In the genomic region with DNA sequence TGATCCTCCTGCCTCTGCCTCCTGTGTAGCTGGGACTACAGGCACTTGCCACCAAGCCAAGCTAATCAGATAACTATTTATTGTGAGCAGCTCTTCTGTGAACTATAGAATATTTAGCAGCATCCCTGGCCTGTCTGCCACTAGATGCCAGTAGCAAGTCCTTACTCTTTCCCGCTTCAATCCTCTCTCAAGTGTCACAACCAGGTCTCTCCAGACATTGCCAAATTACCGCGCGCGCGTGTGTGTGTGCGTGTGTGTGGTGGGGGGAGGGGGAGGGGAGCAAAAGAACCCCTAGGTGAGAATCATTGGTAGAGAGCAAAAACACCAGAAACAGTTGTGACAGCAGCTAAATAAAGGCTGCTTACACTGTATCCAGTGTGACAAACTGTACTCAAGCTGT, we compare ENCODE assay signal across 11 cellular contexts. TPM values are rescaled to one million over a fixed set of nuclear protein-coding genes. Genes with fewer than 3 reads are reported as not detected.
A peak's percentile ranks its signal among the peaks of the same experiment; 100 is the strongest.
DNase-seq lines count a peak whose midpoint lies in the region; ATAC-seq and TF ChIP-seq lines count a peak whose summit lies in the region.
"Had no signal": no experiment of that assay in that cellular context is flagged by ENCODE, and none has a peak within 500 bp of the region (broad histone marks: within the 10 kb centered on the region; RNA-seq: fewer than 3 reads in every experiment).

No MANE protein-coding gene starts in this region.

- peak overlapping the region; percentile 50 for H3K27ac Mint-ChIP-seq in activated naive CD8-positive, alpha-beta T cell
- no peak overlapping the region for H3K27ac Mint-ChIP-seq in activated naive CD8-positive, alpha-beta T cell treated with anti-CD3 and anti-CD28 coated beads for 36 hours

- no peaks in the 10 kb centered on the region for H3K27me3 Mint-ChIP-seq in activated naive CD8-positive, alpha-beta T cell
- H3K27me3 Mint-ChIP-seq in activated naive CD8-positive, alpha-beta T cell treated with anti-CD3 and anti-CD28 coated beads for 36 hours, result no peaks in the 10 kb centered on the region

- peaks cover 5% of the 10 kb centered on the region for H3K36me3 Mint-ChIP-seq in activated naive CD8-positive, alpha-beta T cell
- H3K36me3 Mint-ChIP-seq in activated naive CD8-positive, alpha-beta T cell treated with anti-CD3 and anti-CD28 coated beads for 36 hours, result peaks cover 9% of the 10 kb centered on the region

- TF ChIP-seq CTCF in upper lobe of left lung (IDR thresholded peaks at IDR 0.05), result no peak

- H3K4me3 ChIP-seq in upper lobe of left lung (no peak overlapping the region), HAP-1 (no peak overlapping the region)

- peak overlapping the region in 1 of 4 donors; percentile 11 for H3K27ac ChIP-seq in upper lobe of left lung

- TF ChIP-seq EP300 in upper lobe of left lung (IDR thresholded peaks at IDR 0.05), result no peak

- ATAC-seq in upper lobe of left lung (ENCODE audit: low FRiP score in 2 of 2), result peak; percentile 6 to 70

- no peak for DNase-seq in activated naive CD8-positive, alpha-beta T cell treated with anti-CD3 and anti-CD28 coated beads for 36 hours
- DNase-seq in RPMI7951 (ENCODE audit: low read depth) (peak; percentile 14), fibroblast of peridontal ligament (ENCODE audit: extremely low read depth) (peak; percentile 46), upper lobe of left lung (peak in 1 of 2 donors; percentile 26), AG08396 (ENCODE audit: low spot score) (no peak), DMS114 treated with DMSO at 0.1 percent for 48 hours (lab: John Stamatoyannopoulos, UW; ENCODE audit: unreplicated experiment) (no peak), HAP-1 (ENCODE audit: low spot score in 2 of 2) (no peak)
- DNase-seq: activated T-cell treated with anti-CD3 and anti-CD28 coated beads for 4 hours, NCI-H146 had no signal

- peaks cover 14 to 39% (median 28%) of the 10 kb centered on the region in 4 donors for H3K4me1 ChIP-seq in upper lobe of left lung
- H3K4me1 ChIP-seq in HAP-1, result peaks cover 11% of the 10 kb centered on the region
- H3K4me1 ChIP-seq: Caco-2 had no signal

- no peaks in the 10 kb centered on the region for H3K9me3 Mint-ChIP-seq in activated naive CD8-positive, alpha-beta T cell (ENCODE audit: low read depth)
- no peaks in the 10 kb centered on the region for H3K9me3 Mint-ChIP-seq in activated naive CD8-positive, alpha-beta T cell treated with anti-CD3 and anti-CD28 coated beads for 36 hours

- H3K4me3 Mint-ChIP-seq in activated naive CD8-positive, alpha-beta T cell, result no peak overlapping the region
- H3K4me3 Mint-ChIP-seq in activated naive CD8-positive, alpha-beta T cell treated with anti-CD3 and anti-CD28 coated beads for 36 hours, result no peak overlapping the region

- in situ Hi-C loops in HAP-1 (cut with MboI; ENCODE audit: low sequenced_read_pairs), result no loop called here

- peaks cover 24% of the 10 kb centered on the region for H3K4me1 Mint-ChIP-seq in activated naive CD8-positive, alpha-beta T cell (ENCODE audit: low read depth)
- peaks cover 17% of the 10 kb centered on the region for H3K4me1 Mint-ChIP-seq in activated naive CD8-positive, alpha-beta T cell treated with anti-CD3 and anti-CD28 coated beads for 36 hours

- H3K9me3 ChIP-seq in upper lobe of left lung (no peaks in the 10 kb centered on the region), HAP-1 (no peaks in the 10 kb centered on the region)
- H3K9me3 ChIP-seq: Caco-2 had no signal

- no peak for TF ChIP-seq POLR2A in upper lobe of left lung (IDR thresholded peaks at IDR 0.05)

- H3K36me3 ChIP-seq in upper lobe of left lung (no peaks in the 10 kb centered on the region), HAP-1 (replicated peaks) (no peaks in the 10 kb centered on the region)

- WGBS in upper lobe of left lung, 2 donors, result 62 to 78% methylated on average over 7 of the region's 7 CpGs

- H3K27me3 ChIP-seq in upper lobe of left lung (no peaks in the 10 kb centered on the region), HAP-1 (ENCODE audit: low read depth) (no peaks in the 10 kb centered on the region)

RNA-seq across cellular contexts. Expression of a gene that starts 49.9 kb away (rescaled TPM):
- total RNA-seq in activated naive CD8-positive, alpha-beta T cell treated with anti-CD3 and anti-CD28 coated beads for 36 hours, result 10 to 100 TPM; 42.8 to 44.8 TPM
- 17.6 and 21.9 TPM in 2 replicates for total RNA-seq in RPMI7951 (2014; rRNA removed; shearing (Covaris generic))
- 10 to 100 TPM; 10.1 to 42.4 (median 34.5) TPM for total RNA-seq in upper lobe of left lung

Comparison
In these comparisons a context has a peak if more than half of its experiments do, and no peak if none do; other contexts are left out.
1. DNase-seq: peak in RPMI7951 (single experiment) and fibroblast of peridontal ligament (single experiment); none in activated naive CD8-positive, alpha-beta T cell treated with anti-CD3 and anti-CD28 coated beads for 36 hours (single experiment), AG08396 (single experiment), DMS114 treated with DMSO at 0.1 percent for 48 hours (single experiment) and HAP-1 (0 of 2).